ENCODE assay signal across 1 cellular context in the genomic region with DNA sequence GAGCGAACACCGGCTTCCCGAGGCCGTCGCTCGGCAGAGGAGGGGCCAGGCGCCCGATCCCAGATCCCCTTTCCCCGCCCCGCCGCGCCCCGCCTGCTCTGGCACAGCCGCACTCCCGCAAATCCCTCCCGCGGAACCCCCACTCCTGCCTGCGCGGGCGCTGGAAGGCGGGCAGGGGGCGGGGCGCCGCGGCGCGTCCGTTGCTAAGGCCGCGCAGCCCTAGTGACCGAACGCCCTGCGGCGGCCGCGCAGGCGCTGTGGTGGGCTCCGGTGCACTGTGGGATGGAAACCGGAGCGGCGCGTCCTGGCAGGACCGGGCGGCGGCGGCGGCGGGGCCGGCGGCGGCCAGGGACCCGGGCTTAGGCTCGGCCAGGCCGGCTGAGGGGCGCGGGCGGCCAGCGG.
TF ChIP-seq lines count a peak whose summit lies in the region.

A gene with protein sequence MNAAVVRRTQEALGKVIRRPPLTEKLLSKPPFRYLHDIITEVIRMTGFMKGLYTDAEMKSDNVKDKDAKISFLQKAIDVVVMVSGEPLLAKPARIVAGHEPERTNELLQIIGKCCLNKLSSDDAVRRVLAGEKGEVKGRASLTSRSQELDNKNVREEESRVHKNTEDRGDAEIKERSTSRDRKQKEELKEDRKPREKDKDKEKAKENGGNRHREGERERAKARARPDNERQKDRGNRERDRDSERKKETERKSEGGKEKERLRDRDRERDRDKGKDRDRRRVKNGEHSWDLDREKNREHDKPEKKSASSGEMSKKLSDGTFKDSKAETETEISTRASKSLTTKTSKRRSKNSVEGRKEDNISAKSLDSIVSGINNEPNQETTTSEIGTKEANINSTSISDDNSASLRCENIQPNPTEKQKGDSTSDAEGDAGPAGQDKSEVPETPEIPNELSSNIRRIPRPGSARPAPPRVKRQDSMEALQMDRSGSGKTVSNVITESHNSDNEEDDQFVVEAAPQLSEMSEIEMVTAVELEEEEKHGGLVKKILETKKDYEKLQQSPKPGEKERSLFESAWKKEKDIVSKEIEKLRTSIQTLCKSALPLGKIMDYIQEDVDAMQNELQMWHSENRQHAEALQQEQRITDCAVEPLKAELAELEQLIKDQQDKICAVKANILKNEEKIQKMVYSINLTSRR (plus strand): TSS at position 273 of the 402 bp plus-strand sequence. CDS start 145 bp downstream, outside the sequence.

TF ChIP-seq in HepG2, 621 proteins besides CTCF, POLR2A, EP300 and RAD21 (continued from another document and continues in another):
- TF ChIP-seq, protein P1, sequence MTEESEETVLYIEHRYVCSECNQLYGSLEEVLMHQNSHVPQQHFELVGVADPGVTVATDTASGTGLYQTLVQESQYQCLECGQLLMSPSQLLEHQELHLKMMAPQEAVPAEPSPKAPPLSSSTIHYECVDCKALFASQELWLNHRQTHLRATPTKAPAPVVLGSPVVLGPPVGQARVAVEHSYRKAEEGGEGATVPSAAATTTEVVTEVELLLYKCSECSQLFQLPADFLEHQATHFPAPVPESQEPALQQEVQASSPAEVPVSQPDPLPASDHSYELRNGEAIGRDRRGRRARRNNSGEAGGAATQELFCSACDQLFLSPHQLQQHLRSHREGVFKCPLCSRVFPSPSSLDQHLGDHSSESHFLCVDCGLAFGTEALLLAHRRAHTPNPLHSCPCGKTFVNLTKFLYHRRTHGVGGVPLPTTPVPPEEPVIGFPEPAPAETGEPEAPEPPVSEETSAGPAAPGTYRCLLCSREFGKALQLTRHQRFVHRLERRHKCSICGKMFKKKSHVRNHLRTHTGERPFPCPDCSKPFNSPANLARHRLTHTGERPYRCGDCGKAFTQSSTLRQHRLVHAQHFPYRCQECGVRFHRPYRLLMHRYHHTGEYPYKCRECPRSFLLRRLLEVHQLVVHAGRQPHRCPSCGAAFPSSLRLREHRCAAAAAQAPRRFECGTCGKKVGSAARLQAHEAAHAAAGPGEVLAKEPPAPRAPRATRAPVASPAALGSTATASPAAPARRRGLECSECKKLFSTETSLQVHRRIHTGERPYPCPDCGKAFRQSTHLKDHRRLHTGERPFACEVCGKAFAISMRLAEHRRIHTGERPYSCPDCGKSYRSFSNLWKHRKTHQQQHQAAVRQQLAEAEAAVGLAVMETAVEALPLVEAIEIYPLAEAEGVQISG (CRISPR knock-in tag; IDR thresholded peaks at IDR 0.05) = peak; percentile 75
- TF ChIP-seq, protein P2, sequence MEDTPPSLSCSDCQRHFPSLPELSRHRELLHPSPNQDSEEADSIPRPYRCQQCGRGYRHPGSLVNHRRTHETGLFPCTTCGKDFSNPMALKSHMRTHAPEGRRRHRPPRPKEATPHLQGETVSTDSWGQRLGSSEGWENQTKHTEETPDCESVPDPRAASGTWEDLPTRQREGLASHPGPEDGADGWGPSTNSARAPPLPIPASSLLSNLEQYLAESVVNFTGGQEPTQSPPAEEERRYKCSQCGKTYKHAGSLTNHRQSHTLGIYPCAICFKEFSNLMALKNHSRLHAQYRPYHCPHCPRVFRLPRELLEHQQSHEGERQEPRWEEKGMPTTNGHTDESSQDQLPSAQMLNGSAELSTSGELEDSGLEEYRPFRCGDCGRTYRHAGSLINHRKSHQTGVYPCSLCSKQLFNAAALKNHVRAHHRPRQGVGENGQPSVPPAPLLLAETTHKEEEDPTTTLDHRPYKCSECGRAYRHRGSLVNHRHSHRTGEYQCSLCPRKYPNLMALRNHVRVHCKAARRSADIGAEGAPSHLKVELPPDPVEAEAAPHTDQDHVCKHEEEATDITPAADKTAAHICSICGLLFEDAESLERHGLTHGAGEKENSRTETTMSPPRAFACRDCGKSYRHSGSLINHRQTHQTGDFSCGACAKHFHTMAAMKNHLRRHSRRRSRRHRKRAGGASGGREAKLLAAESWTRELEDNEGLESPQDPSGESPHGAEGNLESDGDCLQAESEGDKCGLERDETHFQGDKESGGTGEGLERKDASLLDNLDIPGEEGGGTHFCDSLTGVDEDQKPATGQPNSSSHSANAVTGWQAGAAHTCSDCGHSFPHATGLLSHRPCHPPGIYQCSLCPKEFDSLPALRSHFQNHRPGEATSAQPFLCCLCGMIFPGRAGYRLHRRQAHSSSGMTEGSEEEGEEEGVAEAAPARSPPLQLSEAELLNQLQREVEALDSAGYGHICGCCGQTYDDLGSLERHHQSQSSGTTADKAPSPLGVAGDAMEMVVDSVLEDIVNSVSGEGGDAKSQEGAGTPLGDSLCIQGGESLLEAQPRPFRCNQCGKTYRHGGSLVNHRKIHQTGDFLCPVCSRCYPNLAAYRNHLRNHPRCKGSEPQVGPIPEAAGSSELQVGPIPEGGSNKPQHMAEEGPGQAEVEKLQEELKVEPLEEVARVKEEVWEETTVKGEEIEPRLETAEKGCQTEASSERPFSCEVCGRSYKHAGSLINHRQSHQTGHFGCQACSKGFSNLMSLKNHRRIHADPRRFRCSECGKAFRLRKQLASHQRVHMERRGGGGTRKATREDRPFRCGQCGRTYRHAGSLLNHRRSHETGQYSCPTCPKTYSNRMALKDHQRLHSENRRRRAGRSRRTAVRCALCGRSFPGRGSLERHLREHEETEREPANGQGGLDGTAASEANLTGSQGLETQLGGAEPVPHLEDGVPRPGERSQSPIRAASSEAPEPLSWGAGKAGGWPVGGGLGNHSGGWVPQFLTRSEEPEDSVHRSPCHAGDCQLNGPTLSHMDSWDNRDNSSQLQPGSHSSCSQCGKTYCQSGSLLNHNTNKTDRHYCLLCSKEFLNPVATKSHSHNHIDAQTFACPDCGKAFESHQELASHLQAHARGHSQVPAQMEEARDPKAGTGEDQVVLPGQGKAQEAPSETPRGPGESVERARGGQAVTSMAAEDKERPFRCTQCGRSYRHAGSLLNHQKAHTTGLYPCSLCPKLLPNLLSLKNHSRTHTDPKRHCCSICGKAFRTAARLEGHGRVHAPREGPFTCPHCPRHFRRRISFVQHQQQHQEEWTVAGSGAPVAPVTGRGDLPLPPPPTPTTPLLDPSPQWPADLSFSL (CRISPR knock-in tag; IDR thresholded peaks at IDR 0.05) = no peak
- TF ChIP-seq ZNF841 (CRISPR knock-in tag; IDR thresholded peaks at IDR 0.05; ENCODE audit: borderline replicate concordance) (no peak), SOX5 (CRISPR knock-in tag; IDR thresholded peaks at IDR 0.05; ENCODE audit: borderline replicate concordance) (peak; percentile 43; the same call in 1 of the 2 replicates), RXRA (CRISPR knock-in tag; IDR thresholded peaks at IDR 0.05) (0 out of 2 replicates have a peak, but pooled peaks have one; percentile 28), NCOA1 (CRISPR knock-in tag; IDR thresholded peaks at IDR 0.05) (no peak), ZNF468 (CRISPR knock-in tag; IDR thresholded peaks at IDR 0.05) (no peak), FIP1L1 (IDR thresholded peaks at IDR 0.05; ENCODE audit: borderline replicate concordance, insufficient read depth, low read depth, low read length) (no peak), ZNF746 (CRISPR knock-in tag; IDR thresholded peaks at IDR 0.05) (peak; percentile 91), TBX3 (IDR thresholded peaks at IDR 0.05; ENCODE audit: borderline replicate concordance) (no peak), NCOA5 (CRISPR knock-in tag; IDR thresholded peaks at IDR 0.05) (no peak), HOXD1 (CRISPR knock-in tag; IDR thresholded peaks at IDR 0.05) (no peak; the same call in 1 of the 2 replicates), ZNF333 (CRISPR knock-in tag; IDR thresholded peaks at IDR 0.05; ENCODE audit: borderline replicate concordance) (no peak), ZNF24 (IDR thresholded peaks at IDR 0.05) (no peak), SRSF9 (IDR thresholded peaks at IDR 0.05; ENCODE audit: borderline replicate concordance, insufficient read depth, low read depth, low read length, poor library complexity, severe bottlenecking) (no peak), THAP11 (CRISPR knock-in tag; IDR thresholded peaks at IDR 0.05) (peak; percentile 76), SNAPC2 (CRISPR knock-in tag; IDR thresholded peaks at IDR 0.05) (no peak), ZNF589 (CRISPR knock-in tag; conservative IDR thresholded peaks at IDR 0.05) (no peak), RFXAP (CRISPR knock-in tag; IDR thresholded peaks at IDR 0.05; ENCODE audit: borderline replicate concordance) (0 out of 2 replicates have a peak, but pooled peaks have one; percentile 22), BCL6 (CRISPR knock-in tag; IDR thresholded peaks at IDR 0.05) (0 out of 2 replicates have a peak, but pooled peaks have one; percentile 27), ZNF232 (CRISPR knock-in tag; IDR thresholded peaks at IDR 0.05; ENCODE audit: borderline replicate concordance) (no peak), SRSF4 (IDR thresholded peaks at IDR 0.05; ENCODE audit: low read depth, low read length, poor library complexity, severe bottlenecking) (no peak), ZNF256 (CRISPR knock-in tag; conservative IDR thresholded peaks at IDR 0.05) (no peak), RBM22 (optimal IDR thresholded peaks at IDR 0.05; ENCODE audit: low read length) (no peak), ZNF850 (CRISPR knock-in tag; conservative IDR thresholded peaks at IDR 0.05) (no peak), ZNF263 (CRISPR knock-in tag; IDR thresholded peaks at IDR 0.05) (no peak), ZNF292 (CRISPR knock-in tag; IDR thresholded peaks at IDR 0.05; ENCODE audit: borderline replicate concordance, low read depth) (no peak), PHF20 (CRISPR knock-in tag; IDR thresholded peaks at IDR 0.05) (no peak; the same call in 1 of the 2 replicates), ZNF816 (CRISPR knock-in tag; IDR thresholded peaks at IDR 0.05; ENCODE audit: borderline replicate concordance) (no peak), NFKBIZ (CRISPR knock-in tag; IDR thresholded peaks at IDR 0.05) (no peak), GFI1 (CRISPR knock-in tag; IDR thresholded peaks at IDR 0.05; ENCODE audit: borderline replicate concordance) (no peak), ZBTB21 (CRISPR knock-in tag; IDR thresholded peaks at IDR 0.05) (no peak)
- TF ChIP-seq, protein P3, sequence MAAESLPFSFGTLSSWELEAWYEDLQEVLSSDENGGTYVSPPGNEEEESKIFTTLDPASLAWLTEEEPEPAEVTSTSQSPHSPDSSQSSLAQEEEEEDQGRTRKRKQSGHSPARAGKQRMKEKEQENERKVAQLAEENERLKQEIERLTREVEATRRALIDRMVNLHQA (CRISPR knock-in tag; IDR thresholded peaks at IDR 0.05) = no peak
- TF ChIP-seq, protein P4, sequence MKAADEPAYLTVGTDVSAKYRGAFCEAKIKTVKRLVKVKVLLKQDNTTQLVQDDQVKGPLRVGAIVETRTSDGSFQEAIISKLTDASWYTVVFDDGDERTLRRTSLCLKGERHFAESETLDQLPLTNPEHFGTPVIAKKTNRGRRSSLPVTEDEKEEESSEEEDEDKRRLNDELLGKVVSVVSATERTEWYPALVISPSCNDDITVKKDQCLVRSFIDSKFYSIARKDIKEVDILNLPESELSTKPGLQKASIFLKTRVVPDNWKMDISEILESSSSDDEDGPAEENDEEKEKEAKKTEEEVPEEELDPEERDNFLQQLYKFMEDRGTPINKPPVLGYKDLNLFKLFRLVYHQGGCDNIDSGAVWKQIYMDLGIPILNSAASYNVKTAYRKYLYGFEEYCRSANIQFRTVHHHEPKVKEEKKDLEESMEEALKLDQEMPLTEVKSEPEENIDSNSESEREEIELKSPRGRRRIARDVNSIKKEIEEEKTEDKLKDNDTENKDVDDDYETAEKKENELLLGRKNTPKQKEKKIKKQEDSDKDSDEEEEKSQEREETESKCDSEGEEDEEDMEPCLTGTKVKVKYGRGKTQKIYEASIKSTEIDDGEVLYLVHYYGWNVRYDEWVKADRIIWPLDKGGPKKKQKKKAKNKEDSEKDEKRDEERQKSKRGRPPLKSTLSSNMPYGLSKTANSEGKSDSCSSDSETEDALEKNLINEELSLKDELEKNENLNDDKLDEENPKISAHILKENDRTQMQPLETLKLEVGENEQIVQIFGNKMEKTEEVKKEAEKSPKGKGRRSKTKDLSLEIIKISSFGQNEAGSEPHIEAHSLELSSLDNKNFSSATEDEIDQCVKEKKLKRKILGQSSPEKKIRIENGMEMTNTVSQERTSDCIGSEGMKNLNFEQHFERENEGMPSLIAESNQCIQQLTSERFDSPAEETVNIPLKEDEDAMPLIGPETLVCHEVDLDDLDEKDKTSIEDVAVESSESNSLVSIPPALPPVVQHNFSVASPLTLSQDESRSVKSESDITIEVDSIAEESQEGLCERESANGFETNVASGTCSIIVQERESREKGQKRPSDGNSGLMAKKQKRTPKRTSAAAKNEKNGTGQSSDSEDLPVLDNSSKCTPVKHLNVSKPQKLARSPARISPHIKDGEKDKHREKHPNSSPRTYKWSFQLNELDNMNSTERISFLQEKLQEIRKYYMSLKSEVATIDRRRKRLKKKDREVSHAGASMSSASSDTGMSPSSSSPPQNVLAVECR (CRISPR knock-in tag; IDR thresholded peaks at IDR 0.05; ENCODE audit: borderline replicate concordance) = peak; percentile 92
- TF ChIP-seq, protein P5, sequence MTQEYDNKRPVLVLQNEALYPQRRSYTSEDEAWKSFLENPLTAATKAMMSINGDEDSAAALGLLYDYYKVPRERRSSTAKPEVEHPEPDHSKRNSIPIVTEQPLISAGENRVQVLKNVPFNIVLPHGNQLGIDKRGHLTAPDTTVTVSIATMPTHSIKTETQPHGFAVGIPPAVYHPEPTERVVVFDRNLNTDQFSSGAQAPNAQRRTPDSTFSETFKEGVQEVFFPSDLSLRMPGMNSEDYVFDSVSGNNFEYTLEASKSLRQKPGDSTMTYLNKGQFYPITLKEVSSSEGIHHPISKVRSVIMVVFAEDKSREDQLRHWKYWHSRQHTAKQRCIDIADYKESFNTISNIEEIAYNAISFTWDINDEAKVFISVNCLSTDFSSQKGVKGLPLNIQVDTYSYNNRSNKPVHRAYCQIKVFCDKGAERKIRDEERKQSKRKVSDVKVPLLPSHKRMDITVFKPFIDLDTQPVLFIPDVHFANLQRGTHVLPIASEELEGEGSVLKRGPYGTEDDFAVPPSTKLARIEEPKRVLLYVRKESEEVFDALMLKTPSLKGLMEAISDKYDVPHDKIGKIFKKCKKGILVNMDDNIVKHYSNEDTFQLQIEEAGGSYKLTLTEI (CRISPR knock-in tag; conservative IDR thresholded peaks at IDR 0.05) = no peak
- TF ChIP-seq, protein P6, sequence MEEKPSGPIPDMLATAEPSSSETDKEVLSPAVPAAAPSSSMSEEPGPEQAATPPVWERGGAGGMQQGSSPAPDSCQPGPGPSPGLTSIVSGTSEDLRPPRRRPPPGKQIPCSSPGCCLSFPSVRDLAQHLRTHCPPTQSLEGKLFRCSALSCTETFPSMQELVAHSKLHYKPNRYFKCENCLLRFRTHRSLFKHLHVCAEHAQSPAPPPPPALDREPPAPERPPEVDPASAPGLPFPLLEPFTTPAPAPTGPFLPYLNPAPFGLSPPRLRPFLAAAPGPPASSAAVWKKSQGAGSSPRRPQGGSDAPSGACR (CRISPR knock-in tag; IDR thresholded peaks at IDR 0.05) = no peak
- TF ChIP-seq, protein P7, sequence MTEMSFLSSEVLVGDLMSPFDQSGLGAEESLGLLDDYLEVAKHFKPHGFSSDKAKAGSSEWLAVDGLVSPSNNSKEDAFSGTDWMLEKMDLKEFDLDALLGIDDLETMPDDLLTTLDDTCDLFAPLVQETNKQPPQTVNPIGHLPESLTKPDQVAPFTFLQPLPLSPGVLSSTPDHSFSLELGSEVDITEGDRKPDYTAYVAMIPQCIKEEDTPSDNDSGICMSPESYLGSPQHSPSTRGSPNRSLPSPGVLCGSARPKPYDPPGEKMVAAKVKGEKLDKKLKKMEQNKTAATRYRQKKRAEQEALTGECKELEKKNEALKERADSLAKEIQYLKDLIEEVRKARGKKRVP (CRISPR knock-in tag; IDR thresholded peaks at IDR 0.05) = no peak
- TF ChIP-seq, protein P8, sequence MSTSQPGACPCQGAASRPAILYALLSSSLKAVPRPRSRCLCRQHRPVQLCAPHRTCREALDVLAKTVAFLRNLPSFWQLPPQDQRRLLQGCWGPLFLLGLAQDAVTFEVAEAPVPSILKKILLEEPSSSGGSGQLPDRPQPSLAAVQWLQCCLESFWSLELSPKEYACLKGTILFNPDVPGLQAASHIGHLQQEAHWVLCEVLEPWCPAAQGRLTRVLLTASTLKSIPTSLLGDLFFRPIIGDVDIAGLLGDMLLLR (CRISPR knock-in tag; IDR thresholded peaks at IDR 0.05) = no peak; the same call in 1 of the 2 replicates
